In genomic region chr4:173367285-173367684, GRCh38 we compare ENCODE assay signal across 10 cellular contexts. TPM values are rescaled to one million over a fixed set of nuclear protein-coding genes. Genes with fewer than 3 reads are reported as not detected.
DNase-seq lines count a peak whose midpoint lies in the region; ATAC-seq, FAIRE-seq and TF ChIP-seq lines count a peak whose summit lies in the region.
"Had no signal": no experiment of that assay in that cellular context is flagged by ENCODE, and none has a peak within 500 bp of the region (broad histone marks: within the 10 kb centered on the region; RNA-seq: fewer than 3 reads in every experiment).

No MANE protein-coding gene starts in this region.

- FAIRE-seq in GM12891 (lab: Jason Lieb, UNC), result peak; percentile 70

- DNase-seq in GM12891 (ENCODE audit: insufficient read length, low spot score) (no peak), RKO (ENCODE audit: low spot score) (peak; percentile 32), medulla oblongata (ENCODE audit: extremely low spot score) (peak; percentile 16), AG20443 (ENCODE audit: low spot score) (no peak), DMS 273 treated with DMSO at 0.1 percent for 48 hours (lab: John Stamatoyannopoulos, UW) (no peak), NOMO-1 treated with DMSO at 0.1 percent for 48 hours (lab: John Stamatoyannopoulos, UW; ENCODE audit: unreplicated experiment) (no peak), UCSD-AML1 (lab: John Stamatoyannopoulos, UW; ENCODE audit: unreplicated experiment) (no peak)
- DNase-seq: activated CD4-positive, alpha-beta T cell treated with anti-CD3 and anti-CD28 coated beads, Interleukin-2, amount 50 U/mL, for 4 hours; esophagus squamous epithelium had no signal

- no peak for TF ChIP-seq POLR2A in GM12891 (IDR thresholded peaks at IDR 0.05; ENCODE audit: low read depth, low read length)

- peak; percentile 17 for ATAC-seq in GM21576 (IDR thresholded peaks at IDR 0.05; ENCODE audit: unreplicated experiment)

TF ChIP-seq in GM12891, 5 proteins besides CTCF, POLR2A, EP300 and RAD21:
- no peak for TF ChIP-seq SPI1 (IDR thresholded peaks at IDR 0.05; ENCODE audit: low read depth, low read length)
- TF ChIP-seq POLR2AphosphoS5 (IDR thresholded peaks at IDR 0.05; ENCODE audit: low read depth, low read length), result no peak
- no peak for TF ChIP-seq TAF1 (IDR thresholded peaks at IDR 0.05; ENCODE audit: low read depth, low read length)
- TF ChIP-seq POU2F2 (IDR thresholded peaks at IDR 0.05; ENCODE audit: low read depth, low read length), result no peak
- no peak for TF ChIP-seq PAX5 (IDR thresholded peaks at IDR 0.05; ENCODE audit: insufficient read depth, low read length, severe bottlenecking)
TF ChIP-seq in GM12891: peak in this region for 0.

RNA-seq across cellular contexts. Expression of gene SAP30, which starts 3.5 kb away (rescaled TPM):
- 22.8 TPM for polyA plus RNA-seq in GM12891 (2012; ENCODE audit: low read depth, missing spikeins)

RNA-seq across cellular contexts. Expression of gene SCRG1, which starts 31.6 kb away (rescaled TPM):
- polyA plus RNA-seq in GM12891 (2012; ENCODE audit: low read depth, missing spikeins), result not detected

RNA-seq across cellular contexts. Expression of gene HMGB2, which starts 33.1 kb away (rescaled TPM):
- 327 TPM for polyA plus RNA-seq in GM12891 (2012; ENCODE audit: low read depth, missing spikeins)

Comparison
In these comparisons a context has a peak if more than half of its experiments do, and no peak if none do; other contexts are left out.
1. DNase-seq: peak in RKO (single experiment) and medulla oblongata (single experiment); none in GM12891 (single experiment), AG20443 (single experiment), DMS 273 treated with DMSO at 0.1 percent for 48 hours (single experiment), NOMO-1 treated with DMSO at 0.1 percent for 48 hours (single experiment) and UCSD-AML1 (single experiment).